8 cellular contexts compared by ENCODE assay signal in the genomic region with DNA sequence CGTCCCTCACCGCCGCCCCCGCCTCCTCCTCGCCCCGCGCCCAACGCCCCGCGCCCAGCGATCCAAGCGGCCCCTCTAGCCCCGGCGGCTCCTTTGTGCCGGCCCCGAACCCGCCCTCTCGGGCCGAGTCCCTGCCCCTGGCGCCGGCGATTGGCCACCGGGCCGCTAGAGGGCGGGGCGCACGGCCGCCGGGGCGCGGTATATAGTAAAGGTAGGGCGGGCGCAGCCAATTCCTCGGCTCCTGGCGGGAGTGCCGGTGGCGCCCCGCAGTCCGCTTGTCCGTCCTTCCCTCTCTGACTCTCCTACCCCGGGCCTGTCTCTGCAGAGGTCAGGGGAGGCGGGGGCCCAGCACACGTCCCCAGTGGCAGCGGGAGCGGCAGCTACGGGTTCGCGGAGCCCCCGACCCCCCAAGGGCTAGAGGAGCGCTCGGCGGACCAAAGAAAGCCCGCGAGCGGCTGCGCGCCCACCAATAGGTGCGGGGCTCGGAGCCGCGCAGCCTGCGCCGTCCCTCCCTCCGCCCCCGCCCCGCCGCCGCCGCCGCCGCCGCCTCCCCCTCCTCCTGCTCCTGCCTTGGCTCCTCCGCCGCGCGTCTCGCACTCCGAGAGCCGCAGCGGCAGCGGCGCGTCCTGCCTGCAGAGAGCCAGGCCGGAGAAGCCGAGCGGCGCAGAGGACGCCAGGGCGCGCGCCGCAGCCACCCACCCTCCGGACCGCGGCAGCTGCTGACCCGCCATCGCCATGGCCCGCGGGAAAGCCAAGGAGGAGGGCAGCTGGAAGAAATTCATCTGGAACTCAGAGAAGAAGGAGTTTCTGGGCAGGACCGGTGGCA. TPM values are rescaled to one million over a fixed set of nuclear protein-coding genes. Genes with fewer than 3 reads are reported as not detected.
DNase-seq lines count a peak whose midpoint lies in the region; ATAC-seq, FAIRE-seq and TF ChIP-seq lines count a peak whose summit lies in the region.

A gene (plus strand): TSS at position 596 of the 826 bp plus-strand sequence. CDS start 140 bp downstream, at position 736.

- H3K4me2 ChIP-seq in keratinocyte (ENCODE audit: control insufficient read depth, extremely low read depth, insufficient read depth, low read depth, low read length), result peak within 1 kb of the TSS; percentile 96

- H3K36me3 ChIP-seq in keratinocyte (ENCODE audit: control insufficient read depth in 2 of 2, extremely low read depth in 1 of 2, insufficient read depth in 2 of 2, low read length in 2 of 2), result no peaks in the 10 kb centered on the region

- H3K27ac ChIP-seq in keratinocyte (ENCODE audit: control insufficient read depth, insufficient read depth, low read length), result peak within 1 kb of the TSS; percentile 73

- TF ChIP-seq CTCF in AG10803 (conservative IDR thresholded peaks at IDR 0.05; ENCODE audit: low read length) (peak; percentile 24), keratinocyte (optimal IDR thresholded peaks at IDR 0.05 in 1 of 3, IDR thresholded peaks at IDR 0.05 in 1 of 3, conservative IDR thresholded peaks at IDR 0.05 in 1 of 3; ENCODE audit: extremely low read depth in 1 of 3, insufficient read depth in 2 of 3, low read length in 3 of 3) (peak in 2 of 3 experiments; percentile 11 to 29)

- no peak for FAIRE-seq in keratinocyte (lab: Jason Lieb, UNC)

- in situ Hi-C loops in GM18951 (cut with MboI; ENCODE audit: low sequenced_read_pairs, unreplicated experiment), result loop anchor here (25.0 kb wide), 1 partner anchor 469 kb away; no protein-coding TSS in a partner anchor

- dilution Hi-C loops in keratinocyte (cut with MboI; ENCODE audit: extremely low pct_ligation_motif_present, low sequenced_read_pairs), result no loop called here

- H3K4me3 ChIP-seq in AG10803 (ENCODE audit: low read length), result peak within 1 kb of the TSS; percentile 80
- peak within 1 kb of the TSS; percentile 74 to 78 (median 75) for H3K4me3 ChIP-seq in keratinocyte (ENCODE audit: control insufficient read depth in 2 of 3, extremely low read depth in 1 of 3, insufficient read depth in 2 of 3, low read depth in 1 of 3, low read length in 3 of 3)

- TF ChIP-seq POLR2A in GM18951 (IDR thresholded peaks at IDR 0.05; ENCODE audit: extremely low read depth, insufficient read depth, insufficient read length), result peak; percentile 99

- DNase-seq in AG10803 (ENCODE audit: low read depth), result peak; percentile 68
- peak; percentile 98 for DNase-seq in NCI-H2227 treated with DMSO at 0.1 percent for 48 hours (lab: John Stamatoyannopoulos, UW)
- peak; percentile 63 for DNase-seq in activated CD4-positive, CD25-positive, alpha-beta regulatory T cell treated with anti-CD3 and anti-CD28 coated beads, Interleukin-2, amount 50 U/mL, for 16 hours (ENCODE audit: low read depth, low spot score)
- peak; percentile 76 for DNase-seq in central memory CD4-positive, alpha-beta T cell
- DNase-seq in keratinocyte (ENCODE audit: low read depth, low spot score), result no peak
- peak; percentile 66 to 76 for DNase-seq in stimulated activated CD4-positive, alpha-beta T cell treated with anti-CD3 and anti-CD28 coated beads, Interleukin-15, amount 100 ng/mL, for 1 hour (ENCODE audit: low read depth in 1 of 2, low spot score in 1 of 2)

- H3K9me3 ChIP-seq in keratinocyte (ENCODE audit: control insufficient read depth, low read depth, low read length), result no peaks in the 10 kb centered on the region

- H4K20me1 ChIP-seq in keratinocyte (ENCODE audit: control insufficient read depth, extremely low read depth, insufficient read depth, low read length), result no peaks in the 10 kb centered on the region

- H3K27me3 ChIP-seq in keratinocyte (ENCODE audit: control insufficient read depth, extremely low read depth, insufficient read depth, low read length), result peaks cover 30% of the 10 kb centered on the region

- H3K4me1 ChIP-seq in keratinocyte (ENCODE audit: control insufficient read depth, extremely low read depth, insufficient read depth, low read length), result peaks cover 54% of the 10 kb centered on the region

- H3K9ac ChIP-seq in keratinocyte (ENCODE audit: control insufficient read depth, extremely low read depth, insufficient read depth, low read length), result peak within 1 kb of the TSS; percentile 82

- no peaks in the 10 kb centered on the region for H3K9me1 ChIP-seq in keratinocyte (ENCODE audit: control insufficient read depth, extremely low read depth, insufficient read depth, low read length)

- ATAC-seq in HG03159 (IDR thresholded peaks at IDR 0.05; ENCODE audit: unreplicated experiment), result peak; percentile 90

- H3K79me2 ChIP-seq in keratinocyte (ENCODE audit: control insufficient read depth, insufficient read depth, low read length), result peaks cover 45% of the 10 kb centered on the region

- peak within 1 kb of the TSS; percentile 76 for H2AFZ ChIP-seq in keratinocyte (ENCODE audit: control insufficient read depth, low read length)

RNA-seq across cellular contexts. Expression of the gene that starts here (rescaled TPM):
- 21.1 to 32.8 TPM (median 30.0 TPM) in 3 replicates for polyA plus RNA-seq in keratinocyte
- polyA plus RNA-seq in keratinocyte (2011; ENCODE audit: low read depth), result 32.4 TPM
- polyA plus RNA-seq in keratinocyte (2011; cell fraction: cytosol; rRNA removed), result 11.2 and 16.6 TPM in 2 replicates
- polyA plus RNA-seq in keratinocyte (2011; cell fraction: nucleus; rRNA removed), result 23.9 and 33.4 TPM in 2 replicates
- polyA plus RNA-seq in keratinocyte (2012; ENCODE audit: low replicate concordance), result 35.0 and 37.8 TPM in 2 replicates
- 8.4 to 29.2 TPM (median 15.0 TPM) in 3 replicates for polyA minus RNA-seq in keratinocyte
- polyA minus RNA-seq in keratinocyte (2011; cell fraction: cytosol; rRNA and poly(A)+ RNA removed), result 22.6 TPM
- 18.6 and 28.9 TPM in 2 replicates for polyA minus RNA-seq in keratinocyte (2011; cell fraction: nucleus; rRNA and poly(A)+ RNA removed)
